ENCODE assay signal across 1 cellular context in the genomic region with DNA sequence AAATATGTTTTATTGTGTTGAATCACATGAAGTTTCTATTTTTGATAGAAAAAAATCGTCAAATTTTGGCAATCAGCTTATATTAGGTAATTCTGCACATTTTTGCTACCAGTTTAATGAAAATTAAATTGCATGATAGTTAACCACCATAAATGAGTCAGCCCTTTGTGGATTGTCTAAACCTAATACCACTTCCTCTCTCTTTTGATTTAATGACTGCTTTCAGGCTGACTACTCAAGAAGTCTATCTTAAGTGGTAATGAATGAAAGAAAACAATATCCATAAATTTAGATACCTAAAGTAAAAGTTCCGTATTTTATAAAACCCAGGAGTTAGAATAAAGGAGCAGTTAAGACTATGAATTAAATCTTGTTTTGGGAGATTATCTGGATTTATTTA.
TF ChIP-seq lines count a peak whose summit lies in the region.

No MANE protein-coding gene starts in this region.

TF ChIP-seq in IMR-90, 13 proteins besides CTCF, POLR2A, EP300 and RAD21 (continued from another document):
- TF ChIP-seq, protein P1, sequence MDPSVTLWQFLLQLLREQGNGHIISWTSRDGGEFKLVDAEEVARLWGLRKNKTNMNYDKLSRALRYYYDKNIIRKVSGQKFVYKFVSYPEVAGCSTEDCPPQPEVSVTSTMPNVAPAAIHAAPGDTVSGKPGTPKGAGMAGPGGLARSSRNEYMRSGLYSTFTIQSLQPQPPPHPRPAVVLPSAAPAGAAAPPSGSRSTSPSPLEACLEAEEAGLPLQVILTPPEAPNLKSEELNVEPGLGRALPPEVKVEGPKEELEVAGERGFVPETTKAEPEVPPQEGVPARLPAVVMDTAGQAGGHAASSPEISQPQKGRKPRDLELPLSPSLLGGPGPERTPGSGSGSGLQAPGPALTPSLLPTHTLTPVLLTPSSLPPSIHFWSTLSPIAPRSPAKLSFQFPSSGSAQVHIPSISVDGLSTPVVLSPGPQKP (IDR thresholded peaks at IDR 0.05; ENCODE audit: borderline replicate concordance, low read depth, low read length), result no peak
- no peak for TF ChIP-seq MAZ (IDR thresholded peaks at IDR 0.05; ENCODE audit: borderline replicate concordance, low read depth, low read length)
- TF ChIP-seq NFE2L2 (IDR thresholded peaks at IDR 0.05; ENCODE audit: low read depth, low read length), result no peak
- TF ChIP-seq, protein P2, sequence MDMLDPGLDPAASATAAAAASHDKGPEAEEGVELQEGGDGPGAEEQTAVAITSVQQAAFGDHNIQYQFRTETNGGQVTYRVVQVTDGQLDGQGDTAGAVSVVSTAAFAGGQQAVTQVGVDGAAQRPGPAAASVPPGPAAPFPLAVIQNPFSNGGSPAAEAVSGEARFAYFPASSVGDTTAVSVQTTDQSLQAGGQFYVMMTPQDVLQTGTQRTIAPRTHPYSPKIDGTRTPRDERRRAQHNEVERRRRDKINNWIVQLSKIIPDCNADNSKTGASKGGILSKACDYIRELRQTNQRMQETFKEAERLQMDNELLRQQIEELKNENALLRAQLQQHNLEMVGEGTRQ (IDR thresholded peaks at IDR 0.05; ENCODE audit: low read depth, low read length), result no peak
- no peak for TF ChIP-seq MAFK (IDR thresholded peaks at IDR 0.05; ENCODE audit: low read depth, low read length)
